16 cellular contexts compared by ENCODE assay signal in genomic region chr1:44151808-44152207, GRCh38. TPM values are rescaled to one million over a fixed set of nuclear protein-coding genes. Genes with fewer than 3 reads are reported as not detected.
DNase-seq lines count a peak whose midpoint lies in the region; ATAC-seq and TF ChIP-seq lines count a peak whose summit lies in the region.
"Had no signal": no experiment of that assay in that cellular context is flagged by ENCODE, and none has a peak within 500 bp of the region (broad histone marks: within the 10 kb centered on the region; RNA-seq: fewer than 3 reads in every experiment).

No MANE protein-coding gene starts in this region.

- TF ChIP-seq CTCF in OCI-LY3 (IDR thresholded peaks at IDR 0.05; ENCODE audit: low read depth, low read length) (no peak), fibroblast of mammary gland (conservative IDR thresholded peaks at IDR 0.05; ENCODE audit: control insufficient read depth, insufficient read depth, low read depth, low read length) (no peak), colonic mucosa (IDR thresholded peaks at IDR 0.05) (no peak), WERI-Rb-1 (IDR thresholded peaks at IDR 0.05; ENCODE audit: low read depth, low read length) (no peak)

- no peak overlapping the region for H3K27ac Mint-ChIP-seq in stimulated activated naive CD8-positive, alpha-beta T cell treated with anti-CD3 and anti-CD28 coated beads, Interleukin-15, amount 100 ng/mL, for 72 hours
- H3K27ac Mint-ChIP-seq: CD4-positive, alpha-beta T cell had no signal

- H2AFZ ChIP-seq in OCI-LY3 (ENCODE audit: low read depth, low read length), result peak overlapping the region; percentile 2; the same call in 1 of the 2 replicates

- H4K20me1 ChIP-seq in OCI-LY3 (ENCODE audit: insufficient read depth, low read length), result no peaks in the 10 kb centered on the region

- H3K9me3 ChIP-seq in OCI-LY3 (ENCODE audit: insufficient read depth, low read length) (no peaks in the 10 kb centered on the region), colonic mucosa (no peaks in the 10 kb centered on the region), WERI-Rb-1 (ENCODE audit: severe bottlenecking) (no peaks in the 10 kb centered on the region)
- H3K9me3 ChIP-seq: Caco-2 had no signal

- peak; percentile 57 for ATAC-seq in stimulated activated naive CD8-positive, alpha-beta T cell treated with anti-CD3 and anti-CD28 coated beads, Interleukin-15, Interleukin-2, amounts not matched to agents 100 U/mL and 50 U/mL, for 24 hours
- no peak for ATAC-seq in stimulated activated naive CD8-positive, alpha-beta T cell treated with anti-CD3 and anti-CD28 coated beads, Interleukin-15, amount 100 ng/mL, for 72 hours
- ATAC-seq: K562 had no signal

- H3K79me2 ChIP-seq in OCI-LY3 (ENCODE audit: low read length), result no peaks in the 10 kb centered on the region

- intact Hi-C loops in colonic mucosa (cut with DNase I), result no loop called here

- H3K9ac ChIP-seq in OCI-LY3 (ENCODE audit: low read length) (no peak overlapping the region), colonic mucosa (ENCODE audit: low read depth in 2 of 2, low read length in 2 of 2) (no peak overlapping the region)

- H3K4me3 Mint-ChIP-seq in stimulated activated naive CD8-positive, alpha-beta T cell treated with anti-CD3 and anti-CD28 coated beads, Interleukin-15, amount 100 ng/mL, for 72 hours, result no peak overlapping the region
- H3K4me3 Mint-ChIP-seq: CD4-positive, alpha-beta T cell had no signal

- no peak overlapping the region for H3K27ac ChIP-seq in OCI-LY3 (ENCODE audit: low read length)
- no peak overlapping the region for H3K27ac ChIP-seq in colonic mucosa
- no peak overlapping the region for H3K27ac ChIP-seq in WERI-Rb-1
- H3K27ac ChIP-seq: C4-2B had no signal

- H3K4me1 Mint-ChIP-seq in stimulated activated naive CD8-positive, alpha-beta T cell treated with anti-CD3 and anti-CD28 coated beads, Interleukin-15, amount 100 ng/mL, for 72 hours, result no peaks in the 10 kb centered on the region

- peaks cover 0 to 2% of the 10 kb centered on the region in 2 donors for H3K9me3 Mint-ChIP-seq in stimulated activated naive CD8-positive, alpha-beta T cell treated with anti-CD3 and anti-CD28 coated beads, Interleukin-15, amount 100 ng/mL, for 72 hours
- H3K9me3 Mint-ChIP-seq: CD4-positive, alpha-beta T cell had no signal

- H3K4me1 ChIP-seq in OCI-LY3 (ENCODE audit: low read length) (peaks cover 14% of the 10 kb centered on the region), colonic mucosa (no peaks in the 10 kb centered on the region)
- H3K4me1 ChIP-seq: Caco-2 had no signal

- H3K27me3 ChIP-seq in OCI-LY3 (ENCODE audit: low read depth, low read length) (no peaks in the 10 kb centered on the region), colonic mucosa (no peaks in the 10 kb centered on the region), WERI-Rb-1 (ENCODE audit: insufficient read depth, low read depth, severe bottlenecking) (no peaks in the 10 kb centered on the region)

- no peak for DNase-seq in stimulated activated naive CD8-positive, alpha-beta T cell treated with anti-CD3 and anti-CD28 coated beads, Interleukin-15, Interleukin-2, amounts not matched to agents 100 U/mL and 50 U/mL, for 24 hours
- DNase-seq in stimulated activated naive CD8-positive, alpha-beta T cell treated with anti-CD3 and anti-CD28 coated beads, Interleukin-15, amount 100 ng/mL, for 72 hours, result no peak
- DNase-seq in fibroblast of mammary gland (ENCODE audit: low read depth), result peak; percentile 6
- DNase-seq in DMS79 treated with DMSO at 0.1 percent for 48 hours (lab: John Stamatoyannopoulos, UW), result no peak
- no peak for DNase-seq in colonic mucosa
- DNase-seq in WERI-Rb-1, result no peak
- DNase-seq: AML-193; Caco-2; CD4-positive, alpha-beta T cell; GDM1 had no signal

- peak overlapping the region; percentile 59 for H3K4me2 ChIP-seq in OCI-LY3 (ENCODE audit: low read length)

- no peaks in the 10 kb centered on the region for H3K36me3 ChIP-seq in OCI-LY3 (replicated peaks; ENCODE audit: low read depth, low read length)
- H3K36me3 ChIP-seq in colonic mucosa, result no peaks in the 10 kb centered on the region
- H3K36me3 ChIP-seq in WERI-Rb-1, result no peaks in the 10 kb centered on the region

- H3K4me3 ChIP-seq in OCI-LY3 (ENCODE audit: low read length) (peak overlapping the region; percentile 41), fibroblast of mammary gland (ENCODE audit: control insufficient read depth, low read depth, low read length) (no peak overlapping the region), colonic mucosa (no peak overlapping the region), WERI-Rb-1 (ENCODE audit: low read depth, low read length) (no peak overlapping the region)
- H3K4me3 ChIP-seq: K562 had no signal

- peaks cover 11% of the 10 kb centered on the region for H3K27me3 Mint-ChIP-seq in stimulated activated naive CD8-positive, alpha-beta T cell treated with anti-CD3 and anti-CD28 coated beads, Interleukin-15, amount 100 ng/mL, for 72 hours

RNA-seq across cellular contexts. Expression of gene KLF18, which starts 10.4 kb away (rescaled TPM):
- total RNA-seq in colonic mucosa, result not detected
- total RNA-seq: A172; Caco-2; CD4-positive, alpha-beta T cell; Daoy; IMR-90; K562 had no signal

RNA-seq across cellular contexts. Expression of gene KLF17, which starts 33.2 kb away (rescaled TPM):
- total RNA-seq in colonic mucosa, result not detected
- total RNA-seq: A172; Caco-2; CD4-positive, alpha-beta T cell; Daoy; K562 had no signal
